1 cellular context compared by ENCODE assay signal in genomic region chr19:31314849-31315620, GRCh38.
TF ChIP-seq lines count a peak whose summit lies in the region.

No MANE protein-coding gene starts in this region.

TF ChIP-seq in HEK293, 187 proteins besides CTCF, POLR2A, EP300 and RAD21 (continued from another document):
- TF ChIP-seq GLIS1 (tag by site-specific recombination; IDR thresholded peaks at IDR 0.05) (peak; percentile 49; the same call in 1 of the 2 replicates), ZBTB48 (tag by site-specific recombination; IDR thresholded peaks at IDR 0.05) (0 out of 2 replicates have a peak, but pooled peaks have one; percentile 36), ZBTB20 (tag by site-specific recombination; IDR thresholded peaks at IDR 0.05) (peak; percentile 57), ZNF354C (tag by site-specific recombination; IDR thresholded peaks at IDR 0.05; ENCODE audit: borderline replicate concordance, low read depth) (no peak), ZNF600 (tag by site-specific recombination; IDR thresholded peaks at IDR 0.05) (peak; percentile 74), ZNF274 (IDR thresholded peaks at IDR 0.05; ENCODE audit: low read length) (no peak), ZNF274 (tag by site-specific recombination; IDR thresholded peaks at IDR 0.05; ENCODE audit: borderline replicate concordance) (no peak), ZNF777 (tag by site-specific recombination; IDR thresholded peaks at IDR 0.05; ENCODE audit: borderline replicate concordance) (no peak), PATZ1 (tag by site-specific recombination; IDR thresholded peaks at IDR 0.05) (peak; percentile 51)
